ENCODE assay signal across 1 cellular context in genomic region chr20:63658749-63659187, GRCh38.
A peak's percentile ranks its signal among the peaks of the same experiment; 100 is the strongest.
TF ChIP-seq lines count a peak whose summit lies in the region.

No MANE protein-coding gene starts in this region.

TF ChIP-seq in HepG2, 621 proteins besides CTCF, POLR2A, EP300 and RAD21 (continued from another document and continues in another):
- no peak; the same call in 1 of the 2 replicates for TF ChIP-seq MTERF4 (CRISPR knock-in tag; IDR thresholded peaks at IDR 0.05)
- no peak for TF ChIP-seq ATF7 (IDR thresholded peaks at IDR 0.05)
- no peak for TF ChIP-seq ATF7 (CRISPR knock-in tag; IDR thresholded peaks at IDR 0.05)
- no peak for TF ChIP-seq POLR2AphosphoS5 (IDR thresholded peaks at IDR 0.05; ENCODE audit: low read depth, low read length)
- no peak for TF ChIP-seq ZNF614 (CRISPR knock-in tag; IDR thresholded peaks at IDR 0.05; ENCODE audit: borderline replicate concordance)
- TF ChIP-seq ISX (CRISPR knock-in tag; conservative IDR thresholded peaks at IDR 0.05): no peak
- no peak for TF ChIP-seq SAP130 (CRISPR knock-in tag; IDR thresholded peaks at IDR 0.05; ENCODE audit: low read depth)
- no peak for TF ChIP-seq ZNF451 (CRISPR knock-in tag; IDR thresholded peaks at IDR 0.05)
- no peak for TF ChIP-seq MAX (IDR thresholded peaks at IDR 0.05)
- no peak for TF ChIP-seq GRHL1 (CRISPR knock-in tag; conservative IDR thresholded peaks at IDR 0.05)
- no peak for TF ChIP-seq GTF3A (CRISPR knock-in tag; conservative IDR thresholded peaks at IDR 0.05)
- TF ChIP-seq SMAD3 (CRISPR knock-in tag; IDR thresholded peaks at IDR 0.05): 0 out of 2 replicates have a peak, but pooled peaks have one; percentile 14
- no peak for TF ChIP-seq KMT2B (CRISPR knock-in tag; IDR thresholded peaks at IDR 0.05)
- no peak for TF ChIP-seq AKNA (CRISPR knock-in tag; IDR thresholded peaks at IDR 0.05; ENCODE audit: borderline replicate concordance)
- no peak for TF ChIP-seq RORA (CRISPR knock-in tag; IDR thresholded peaks at IDR 0.05)
- no peak for TF ChIP-seq ERF (CRISPR knock-in tag; IDR thresholded peaks at IDR 0.05)
- TF ChIP-seq, protein P1, sequence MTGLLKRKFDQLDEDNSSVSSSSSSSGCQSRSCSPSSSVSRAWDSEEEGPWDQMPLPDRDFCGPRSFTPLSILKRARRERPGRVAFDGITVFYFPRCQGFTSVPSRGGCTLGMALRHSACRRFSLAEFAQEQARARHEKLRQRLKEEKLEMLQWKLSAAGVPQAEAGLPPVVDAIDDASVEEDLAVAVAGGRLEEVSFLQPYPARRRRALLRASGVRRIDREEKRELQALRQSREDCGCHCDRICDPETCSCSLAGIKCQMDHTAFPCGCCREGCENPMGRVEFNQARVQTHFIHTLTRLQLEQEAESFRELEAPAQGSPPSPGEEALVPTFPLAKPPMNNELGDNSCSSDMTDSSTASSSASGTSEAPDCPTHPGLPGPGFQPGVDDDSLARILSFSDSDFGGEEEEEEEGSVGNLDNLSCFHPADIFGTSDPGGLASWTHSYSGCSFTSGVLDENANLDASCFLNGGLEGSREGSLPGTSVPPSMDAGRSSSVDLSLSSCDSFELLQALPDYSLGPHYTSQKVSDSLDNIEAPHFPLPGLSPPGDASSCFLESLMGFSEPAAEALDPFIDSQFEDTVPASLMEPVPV (CRISPR knock-in tag; IDR thresholded peaks at IDR 0.05): no peak
- no peak; the same call in 1 of the 2 replicates for TF ChIP-seq AKAP8 (CRISPR knock-in tag; IDR thresholded peaks at IDR 0.05)
- TF ChIP-seq ZNF317 (CRISPR knock-in tag; IDR thresholded peaks at IDR 0.05): no peak
- TF ChIP-seq ZNF546 (CRISPR knock-in tag; conservative IDR thresholded peaks at IDR 0.05): no peak
- TF ChIP-seq, protein P2, sequence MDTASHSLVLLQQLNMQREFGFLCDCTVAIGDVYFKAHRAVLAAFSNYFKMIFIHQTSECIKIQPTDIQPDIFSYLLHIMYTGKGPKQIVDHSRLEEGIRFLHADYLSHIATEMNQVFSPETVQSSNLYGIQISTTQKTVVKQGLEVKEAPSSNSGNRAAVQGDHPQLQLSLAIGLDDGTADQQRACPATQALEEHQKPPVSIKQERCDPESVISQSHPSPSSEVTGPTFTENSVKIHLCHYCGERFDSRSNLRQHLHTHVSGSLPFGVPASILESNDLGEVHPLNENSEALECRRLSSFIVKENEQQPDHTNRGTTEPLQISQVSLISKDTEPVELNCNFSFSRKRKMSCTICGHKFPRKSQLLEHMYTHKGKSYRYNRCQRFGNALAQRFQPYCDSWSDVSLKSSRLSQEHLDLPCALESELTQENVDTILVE (CRISPR knock-in tag; IDR thresholded peaks at IDR 0.05): no peak
- no peak for TF ChIP-seq RARA (CRISPR knock-in tag; IDR thresholded peaks at IDR 0.05)
- TF ChIP-seq ZGPAT (CRISPR knock-in tag; IDR thresholded peaks at IDR 0.05): 0 out of 2 replicates have a peak, but pooled peaks have one; percentile 1
- no peak for TF ChIP-seq TBX3 (IDR thresholded peaks at IDR 0.05; ENCODE audit: borderline replicate concordance)
- no peak for TF ChIP-seq ZNF331 (CRISPR knock-in tag; IDR thresholded peaks at IDR 0.05)
- TF ChIP-seq RXRA (CRISPR knock-in tag; IDR thresholded peaks at IDR 0.05): no peak
- TF ChIP-seq HES4 (CRISPR knock-in tag; IDR thresholded peaks at IDR 0.05; ENCODE audit: borderline replicate concordance): peak; percentile 47; the same call in 1 of the 2 replicates
- no peak for TF ChIP-seq ZBTB7A (CRISPR knock-in tag; IDR thresholded peaks at IDR 0.05)
- no peak for TF ChIP-seq ZNF274 (CRISPR knock-in tag; IDR thresholded peaks at IDR 0.05)
- TF ChIP-seq SKI (IDR thresholded peaks at IDR 0.05; ENCODE audit: partially characterized antibody): no peak
- TF ChIP-seq REL (CRISPR knock-in tag; conservative IDR thresholded peaks at IDR 0.05): no peak
- TF ChIP-seq ZNF589 (CRISPR knock-in tag; conservative IDR thresholded peaks at IDR 0.05): no peak
- no peak for TF ChIP-seq TCF7L2 (IDR thresholded peaks at IDR 0.05; ENCODE audit: low read depth, low read length)
- TF ChIP-seq NCOA5 (CRISPR knock-in tag; IDR thresholded peaks at IDR 0.05): no peak
- TF ChIP-seq, protein P3, sequence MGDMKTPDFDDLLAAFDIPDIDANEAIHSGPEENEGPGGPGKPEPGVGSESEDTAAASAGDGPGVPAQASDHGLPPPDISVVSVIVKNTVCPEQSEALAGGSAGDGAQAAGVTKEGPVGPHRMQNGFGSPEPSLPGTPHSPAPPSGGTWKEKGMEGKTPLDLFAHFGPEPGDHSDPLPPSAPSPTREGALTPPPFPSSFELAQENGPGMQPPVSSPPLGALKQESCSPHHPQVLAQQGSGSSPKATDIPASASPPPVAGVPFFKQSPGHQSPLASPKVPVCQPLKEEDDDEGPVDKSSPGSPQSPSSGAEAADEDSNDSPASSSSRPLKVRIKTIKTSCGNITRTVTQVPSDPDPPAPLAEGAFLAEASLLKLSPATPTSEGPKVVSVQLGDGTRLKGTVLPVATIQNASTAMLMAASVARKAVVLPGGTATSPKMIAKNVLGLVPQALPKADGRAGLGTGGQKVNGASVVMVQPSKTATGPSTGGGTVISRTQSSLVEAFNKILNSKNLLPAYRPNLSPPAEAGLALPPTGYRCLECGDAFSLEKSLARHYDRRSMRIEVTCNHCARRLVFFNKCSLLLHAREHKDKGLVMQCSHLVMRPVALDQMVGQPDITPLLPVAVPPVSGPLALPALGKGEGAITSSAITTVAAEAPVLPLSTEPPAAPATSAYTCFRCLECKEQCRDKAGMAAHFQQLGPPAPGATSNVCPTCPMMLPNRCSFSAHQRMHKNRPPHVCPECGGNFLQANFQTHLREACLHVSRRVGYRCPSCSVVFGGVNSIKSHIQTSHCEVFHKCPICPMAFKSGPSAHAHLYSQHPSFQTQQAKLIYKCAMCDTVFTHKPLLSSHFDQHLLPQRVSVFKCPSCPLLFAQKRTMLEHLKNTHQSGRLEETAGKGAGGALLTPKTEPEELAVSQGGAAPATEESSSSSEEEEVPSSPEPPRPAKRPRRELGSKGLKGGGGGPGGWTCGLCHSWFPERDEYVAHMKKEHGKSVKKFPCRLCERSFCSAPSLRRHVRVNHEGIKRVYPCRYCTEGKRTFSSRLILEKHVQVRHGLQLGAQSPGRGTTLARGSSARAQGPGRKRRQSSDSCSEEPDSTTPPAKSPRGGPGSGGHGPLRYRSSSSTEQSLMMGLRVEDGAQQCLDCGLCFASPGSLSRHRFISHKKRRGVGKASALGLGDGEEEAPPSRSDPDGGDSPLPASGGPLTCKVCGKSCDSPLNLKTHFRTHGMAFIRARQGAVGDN (CRISPR knock-in tag; IDR thresholded peaks at IDR 0.05): peak; percentile 52
- no peak for TF ChIP-seq NFAT5 (CRISPR knock-in tag; IDR thresholded peaks at IDR 0.05)
